21 cellular contexts compared by ENCODE assay signal in genomic region chr15:85633859-85634258, GRCh38.
"Had no signal": no experiment of that assay in that cellular context is flagged by ENCODE, and none has a peak within 500 bp of the region (broad histone marks: within the 10 kb centered on the region; RNA-seq: fewer than 3 reads in every experiment).

No MANE protein-coding gene starts in this region.

- H3K36me3 Mint-ChIP-seq: WTC11 had no signal

- FAIRE-seq: endothelial cell of umbilical vein, frontal cortex had no signal

- H3K27ac Mint-ChIP-seq: WTC11 had no signal

- H3K9me3 Mint-ChIP-seq: activated naive CD4-positive, alpha-beta T cell treated with anti-CD3 and anti-CD28 coated beads, Interleukin-2, amount 50 U/mL, for 24 hours; effector memory CD8-positive, alpha-beta T cell; immature natural killer cell; naive thymus-derived CD8-positive, alpha-beta T cell; WTC11 had no signal

- H3K27me3 Mint-ChIP-seq: activated naive CD4-positive, alpha-beta T cell treated with anti-CD3 and anti-CD28 coated beads, Interleukin-2, amount 50 U/mL, for 24 hours; effector memory CD8-positive, alpha-beta T cell; naive thymus-derived CD8-positive, alpha-beta T cell had no signal

- H3K4me3 Mint-ChIP-seq: activated naive CD4-positive, alpha-beta T cell treated with anti-CD3 and anti-CD28 coated beads, Interleukin-2, amount 50 U/mL, for 24 hours; effector memory CD8-positive, alpha-beta T cell; immature natural killer cell; naive thymus-derived CD8-positive, alpha-beta T cell; WTC11 had no signal

- DNase-seq: activated gamma-delta T cell treated with Interleukin-2 at 50 U/mL for 16 hours; adrenal gland; brain microvascular endothelial cell; caudate nucleus; dorsolateral prefrontal cortex; effector memory CD8-positive, alpha-beta T cell; glutamatergic neuron; immature natural killer cell; left lung; naive thymus-derived CD8-positive, alpha-beta T cell; pancreas; psoas muscle; right cardiac atrium; stimulated activated CD4-positive, alpha-beta T cell treated with anti-CD3 and anti-CD28 coated beads, Interleukin-4, amount 100 ng/mL, for 24 hours; stimulated activated naive CD4-positive, alpha-beta T cell treated with Interleukin-2 at 50 U/mL for 16 hours; T1000; upper lobe of right lung had no signal

- ATAC-seq: effector memory CD8-positive, alpha-beta T cell; left lung; naive thymus-derived CD8-positive, alpha-beta T cell; pancreas; psoas muscle; right cardiac atrium; upper lobe of right lung; WTC11 had no signal
